In the genomic region with DNA sequence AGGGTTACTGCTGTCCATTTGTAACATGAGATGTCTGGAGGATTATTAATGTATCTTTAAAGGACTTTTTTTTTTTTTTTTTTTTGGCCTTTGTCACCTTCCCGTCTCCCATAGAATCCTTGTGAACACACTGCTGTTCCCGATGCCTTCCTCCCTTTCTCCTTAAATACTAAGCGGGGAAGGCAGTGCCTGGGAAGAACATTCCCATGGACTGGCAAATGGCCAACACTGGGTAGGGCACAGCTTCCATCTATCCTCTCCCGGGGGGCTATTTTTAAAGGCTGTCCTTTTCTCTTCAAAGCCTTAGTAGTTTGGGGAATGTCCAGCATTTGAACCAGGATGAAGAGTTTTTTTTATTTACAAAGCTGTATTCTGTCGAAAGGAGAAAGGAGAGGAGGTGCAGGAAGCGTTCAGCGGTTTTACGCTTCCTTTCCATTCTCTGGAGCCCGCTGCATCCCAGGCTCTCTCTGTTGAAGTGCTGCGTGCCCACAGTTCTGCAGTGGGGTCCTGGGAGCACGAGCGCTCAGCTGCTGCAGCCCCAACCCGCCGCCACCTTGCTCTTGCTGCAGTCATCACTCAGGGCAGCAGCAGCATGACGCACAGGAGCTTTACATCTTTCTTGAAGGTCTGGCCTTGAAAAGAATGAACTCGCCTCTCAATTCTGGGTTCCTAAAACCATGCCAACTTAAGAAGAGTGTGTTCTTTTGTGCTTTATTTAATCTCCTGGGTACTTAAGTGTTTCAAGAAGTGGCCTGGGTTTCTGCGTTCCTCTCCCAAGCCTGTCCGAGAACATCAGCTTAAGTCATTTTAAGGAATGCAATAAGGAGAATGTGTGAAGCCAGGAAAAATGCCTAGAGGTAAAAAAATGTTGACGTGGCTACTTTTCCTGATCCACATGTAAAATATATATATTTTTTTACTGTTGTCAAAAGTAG, we compare ENCODE assay signal across 11 cellular contexts.
DNase-seq lines count a peak whose midpoint lies in the region; ATAC-seq, FAIRE-seq and TF ChIP-seq lines count a peak whose summit lies in the region.
"Had no signal": no experiment of that assay in that cellular context is flagged by ENCODE, and none has a peak within 500 bp of the region (broad histone marks: within the 10 kb centered on the region; RNA-seq: fewer than 3 reads in every experiment).

No MANE protein-coding gene starts in this region.

- intact Hi-C loops in HepG2 (cut with micrococcal nuclease; ENCODE audit: unreplicated experiment) (no loop called here), stomach (cut with DNase I; ENCODE audit: low total_unique reads) (no loop called here)

- 55% methylated on average over 19 of the region's 19 CpGs for WGBS in HepG2 (ENCODE audit: low lambda C conversion rate)
- WGBS in stomach, 5 donors: 18 to 38% (median 22%) methylated on average over 19 of the region's 19 CpGs

- BruUV-seq in HepG2 (replicated peaks; lab: Mats Ljungman, UMichigan): no TSS peak

- H3K27me3 ChIP-seq in Karpas-422 (ENCODE audit: low read length) (no peaks in the 10 kb centered on the region), HepG2 (ENCODE audit: control insufficient read depth in 1 of 2, insufficient read depth in 2 of 2, low read length in 2 of 2) (no peaks in the 10 kb centered on the region; a peak in 2 of 5 replicates), stomach (no peaks in the 10 kb centered on the region)

- TF ChIP-seq RAD21 in HepG2 (CRISPR knock-in tag; IDR thresholded peaks at IDR 0.05): no peak

- H2AFZ ChIP-seq in Karpas-422 (ENCODE audit: low read length): no peak overlapping the region
- H2AFZ ChIP-seq in HepG2 (ENCODE audit: low read length): no peak overlapping the region

- DNase-seq in Karpas-422: no peak
- DNase-seq in coronary artery (ENCODE audit: low spot score): no peak
- no peak for DNase-seq in HepG2 (ENCODE audit: low spot score)
- peak; percentile 40 for DNase-seq in stomach
- DNase-seq in C1 segment of cervical spinal cord (lab: John Stamatoyannopoulos, UW): no peak
- no peak for DNase-seq in 8988T
- no peak for DNase-seq in T1000 (lab: John Stamatoyannopoulos, UW)
- DNase-seq in islet precursor cell: no peak
- DNase-seq: MV-4-11, T-helper 9 cell had no signal

- ATAC-seq in HepG2: no peak

- H4K20me1 ChIP-seq in Karpas-422 (ENCODE audit: insufficient read depth, low read depth, low read length) (no peaks in the 10 kb centered on the region), HepG2 (ENCODE audit: insufficient read depth, low read length) (no peaks in the 10 kb centered on the region)

- CTCF ChIA-PET in HepG2 (lab: Yijun Ruan, JAX; ENCODE audit: low intra/inter-chr PET ratio, low total read pairs): no interaction called here

- TF ChIP-seq EP300 in HepG2 (IDR thresholded peaks at IDR 0.05; ENCODE audit: low read depth in 2 of 2, low read length in 2 of 2) (no peak), HepG2 (CRISPR knock-in tag; IDR thresholded peaks at IDR 0.05; ENCODE audit: borderline replicate concordance) (no peak), stomach (IDR thresholded peaks at IDR 0.05) (no peak)

- TF ChIP-seq CTCF in coronary artery (IDR thresholded peaks at IDR 0.05) (no peak), HepG2 (CRISPR knock-in tag; IDR thresholded peaks at IDR 0.05) (no peak), stomach (IDR thresholded peaks at IDR 0.05) (no peak)

- TF ChIP-seq POLR2A in HepG2 (IDR thresholded peaks at IDR 0.05; ENCODE audit: insufficient read depth in 1 of 2, low read depth in 2 of 2, low read length in 2 of 2) (no peak), stomach (IDR thresholded peaks at IDR 0.05) (no peak)

- in situ Hi-C loops in HepG2 (cut with HindIII; ENCODE audit: extremely low pct_ligation_motif_present, low pct_unique_long_range_greater_than_20kb): no loop called here

- H3K4me1 ChIP-seq in Karpas-422 (ENCODE audit: low read length) (peaks cover 64% of the 10 kb centered on the region), HepG2 (ENCODE audit: insufficient read depth, low read length) (peaks cover 27% of the 10 kb centered on the region), stomach (peaks cover 37 to 69% (median 53%) of the 10 kb centered on the region in 4 donors)

- POLR2A ChIA-PET in HepG2 (lab: Yijun Ruan, JAX): no interaction called here

- H3K9ac ChIP-seq in Karpas-422 (ENCODE audit: low read length) (no peak overlapping the region), HepG2 (ENCODE audit: insufficient read depth, low read depth, low read length) (no peak overlapping the region)

- peaks cover 3% of the 10 kb centered on the region; the same call in 1 of the 2 replicates for H3K79me2 ChIP-seq in Karpas-422 (ENCODE audit: low read length)
- H3K79me2 ChIP-seq in HepG2 (ENCODE audit: insufficient read depth, low read length): no peaks in the 10 kb centered on the region

- H3K9me3 ChIP-seq in Karpas-422 (ENCODE audit: low read length) (no peaks in the 10 kb centered on the region), HepG2 (ENCODE audit: low read length) (no peaks in the 10 kb centered on the region), stomach (no peaks in the 10 kb centered on the region)

- H3K4me2 ChIP-seq in Karpas-422 (ENCODE audit: low read depth, low read length, poor library complexity, severe bottlenecking) (peak overlapping the region; percentile 23), HepG2 (ENCODE audit: low read depth, low read length) (no peak overlapping the region)

- H3K36me3 ChIP-seq in Karpas-422 (ENCODE audit: insufficient read depth, low read length) (no peaks in the 10 kb centered on the region), HepG2 (replicated peaks in 1 of 2; ENCODE audit: control insufficient read depth in 1 of 2, insufficient read depth in 2 of 2, low read length in 2 of 2) (no peaks in the 10 kb centered on the region), stomach (no peaks in the 10 kb centered on the region)

- no peak overlapping the region for H3K4me3 ChIP-seq in Karpas-422 (ENCODE audit: low read length)
- peak overlapping the region; percentile 50 for H3K4me3 ChIP-seq in coronary artery
- no peak overlapping the region for H3K4me3 ChIP-seq in HepG2 (replicated peaks in 1 of 3; ENCODE audit: insufficient read depth in 1 of 3, low read depth in 2 of 3, low read length in 3 of 3)
- peak overlapping the region; percentile 29 to 36 (median 32) for H3K4me3 ChIP-seq in stomach

- no peaks in the 10 kb centered on the region for H3K9me2 ChIP-seq in Karpas-422 (replicated peaks; ENCODE audit: insufficient read depth, low read length)

- H3K27ac ChIP-seq in Karpas-422 (ENCODE audit: low read length) (no peak overlapping the region), coronary artery (peak overlapping the region; percentile 2 to 25), HepG2 (ENCODE audit: extremely low read length, insufficient read depth, low read length) (no peak overlapping the region), stomach (peak overlapping the region; percentile 59 to 79 (median 73))

- FAIRE-seq in HepG2 (lab: Jason Lieb, UNC): no peak
- FAIRE-seq: H54 had no signal

TF ChIP-seq in HepG2, 621 proteins besides CTCF, POLR2A, EP300 and RAD21:
- TF ChIP-seq SP5 (CRISPR knock-in tag; IDR thresholded peaks at IDR 0.05; ENCODE audit: borderline replicate concordance, low read depth): no peak
- peak; percentile 6 to 45; a peak in 2 of 4 replicates for TF ChIP-seq MAFK (conservative IDR thresholded peaks at IDR 0.05 in 1 of 2, IDR thresholded peaks at IDR 0.05 in 1 of 2; ENCODE audit: low read length in 2 of 2)

Comparison
In these comparisons a context has a peak if more than half of its experiments do, and no peak if none do; other contexts are left out.
1. H3K27ac ChIP-seq: peak in coronary artery (2 of 2) and stomach (5 of 5); none in Karpas-422 (single experiment) and HepG2 (single experiment).
2. H3K4me3 ChIP-seq: peak in coronary artery (single experiment) and stomach (4 of 4); none in Karpas-422 (single experiment) and HepG2 (0 of 3).